Comparison of ENCODE assay signal across 21 cellular contexts in genomic region chr10:33190406-33190805, GRCh38.
"Had no signal": no experiment of that assay in that cellular context is flagged by ENCODE, and none has a peak within 500 bp of the region (broad histone marks: within the 10 kb centered on the region; RNA-seq: fewer than 3 reads in every experiment).

No MANE protein-coding gene starts in this region.

- H3K9me3 Mint-ChIP-seq: activated naive CD4-positive, alpha-beta T cell treated with anti-CD3 and anti-CD28 coated beads, Interleukin-2, amount 10 ng/mL, durations not matched to agents 7 days and 5 days; activated naive CD8-positive, alpha-beta T cell treated with anti-CD3 and anti-CD28 coated beads, Interleukin-2, amount 50 U/mL, for 24 hours; natural killer cell treated with Interleukin-12 subunit alpha and Interleukin-12 subunit beta and Interleukin-15 and Interleukin-18, amount 100 ng/mL, for 72 hours had no signal

- H3K27ac Mint-ChIP-seq: activated naive CD4-positive, alpha-beta T cell treated with anti-CD3 and anti-CD28 coated beads, Interleukin-2, amount 10 ng/mL, durations not matched to agents 7 days and 5 days; activated naive CD8-positive, alpha-beta T cell treated with anti-CD3 and anti-CD28 coated beads, Interleukin-2, amount 50 U/mL, for 24 hours; natural killer cell treated with Interleukin-12 subunit alpha and Interleukin-12 subunit beta and Interleukin-15 and Interleukin-18, amount 100 ng/mL, for 72 hours; progenitor cell of endocrine pancreas had no signal

- DNase-seq: activated CD4-positive, alpha-beta T cell treated with anti-CD3 and anti-CD28 coated beads, Interleukin-2, amount 50 U/mL, for 1 hour; activated CD4-positive, CD25-positive, alpha-beta regulatory T cell treated with anti-CD3 and anti-CD28 coated beads, Interleukin-2, amount 50 U/mL, for 72 hours; activated CD8-positive, alpha-beta memory T cell treated with anti-CD3 and anti-CD28 coated beads, Interleukin-2, amount 50 U/mL, for 48 hours; activated effector memory CD4-positive, alpha-beta T cell treated with Interleukin-2 at 50 U/mL for 16 hours; activated naive CD4-positive, alpha-beta T cell treated with anti-CD3 and anti-CD28 coated beads, Interleukin-2, amount 10 ng/mL, durations not matched to agents 7 days and 5 days; activated naive CD8-positive, alpha-beta T cell treated with anti-CD3 and anti-CD28 coated beads, Interleukin-2, amount 50 U/mL, for 24 hours; activated T-cell treated with anti-CD3 and anti-CD28 coated beads, Interleukin-2, amount 50 U/mL, for 48 hours; aorta; dorsolateral prefrontal cortex; left colon; lower lobe of right lung; occipital lobe; stimulated activated CD4-positive, alpha-beta T cell treated with anti-CD3 and anti-CD28 coated beads, Interleukin-12 subunit alpha, Interleukin-12 subunit beta, amount 100 ng/mL, for 4 hours; stimulated activated CD4-positive, alpha-beta T cell treated with anti-CD3 and anti-CD28 coated beads, Interleukin-1b, Interleukin-23, amount 100 ng/mL, for 48 hours; stimulated activated naive CD4-positive, alpha-beta T cell treated with Interleukin-2 at 50 U/mL for 16 hours; substantia nigra; tibial artery had no signal

- H3K36me3 Mint-ChIP-seq: activated naive CD4-positive, alpha-beta T cell treated with anti-CD3 and anti-CD28 coated beads, Interleukin-2, amount 10 ng/mL, durations not matched to agents 7 days and 5 days; natural killer cell treated with Interleukin-12 subunit alpha and Interleukin-12 subunit beta and Interleukin-15 and Interleukin-18, amount 100 ng/mL, for 72 hours had no signal

- H3K9me3 ChIP-seq: lower lobe of right lung, right atrium auricular region, tibial artery had no signal

- H3K27ac ChIP-seq: dorsolateral prefrontal cortex, epithelial cell of prostate, lower lobe of right lung, right atrium auricular region, tibial artery had no signal

- H3K4me3 ChIP-seq: dorsolateral prefrontal cortex, lower lobe of right lung, right atrium auricular region, tibial artery had no signal

- ATAC-seq: activated naive CD8-positive, alpha-beta T cell treated with anti-CD3 and anti-CD28 coated beads, Interleukin-2, amount 50 U/mL, for 24 hours; left colon; lower lobe of right lung; natural killer cell treated with Interleukin-12 subunit alpha and Interleukin-12 subunit beta and Interleukin-15 and Interleukin-18, amount 100 ng/mL, for 72 hours had no signal

- H3K4me3 Mint-ChIP-seq: activated naive CD4-positive, alpha-beta T cell treated with anti-CD3 and anti-CD28 coated beads, Interleukin-2, amount 10 ng/mL, durations not matched to agents 7 days and 5 days; activated naive CD8-positive, alpha-beta T cell treated with anti-CD3 and anti-CD28 coated beads, Interleukin-2, amount 50 U/mL, for 24 hours; natural killer cell treated with Interleukin-12 subunit alpha and Interleukin-12 subunit beta and Interleukin-15 and Interleukin-18, amount 100 ng/mL, for 72 hours had no signal

- H3K27me3 ChIP-seq: right atrium auricular region, tibial artery had no signal
